8 cellular contexts compared by ENCODE assay signal in genomic region chr11:72079776-72080325, GRCh38. TPM values are rescaled to one million over a fixed set of nuclear protein-coding genes. Genes with fewer than 3 reads are reported as not detected.
DNase-seq lines count a peak whose midpoint lies in the region; ATAC-seq and TF ChIP-seq lines count a peak whose summit lies in the region.

No MANE protein-coding gene starts in this region.

- no peaks in the 10 kb centered on the region for H3K9me3 Mint-ChIP-seq in activated CD4-positive, alpha-beta T cell treated with anti-CD3 and anti-CD28 coated beads, Interleukin-2, amount 10 ng/mL, durations not matched to agents 7 days and 5 days
- no peaks in the 10 kb centered on the region for H3K9me3 Mint-ChIP-seq in nephron

- H3K27ac Mint-ChIP-seq in activated CD4-positive, alpha-beta T cell treated with anti-CD3 and anti-CD28 coated beads, Interleukin-2, amount 10 ng/mL, durations not matched to agents 7 days and 5 days, result peak overlapping the region; percentile 96
- H3K27ac Mint-ChIP-seq in nephron, result peak overlapping the region; percentile 93 to 98 (median 95)

- CTCF ChIA-PET in activated CD4-positive, alpha-beta T cell treated with anti-CD3 and anti-CD28 coated beads, Interleukin-2, amount 10 ng/mL, durations not matched to agents 7 days and 5 days (lab: Charles Lee), result interaction anchor here (1.0 to 1.9 kb wide), 3 partner anchors 10 to 55 kb away, joined by 3 to 6 read pairs (median 5); no protein-coding TSS in a partner anchor

- peak; percentile 22 for DNase-seq in activated CD4-positive, alpha-beta T cell treated with anti-CD3 and anti-CD28 coated beads, Interleukin-2, amount 10 ng/mL, durations not matched to agents 7 days and 5 days
- DNase-seq in activated CD4-positive, alpha-beta T cell treated with anti-CD3 and anti-CD28 coated beads, Interleukin-2, amount 50 U/mL, for 4 hours, result no peak
- DNase-seq in SK-N-MC (ENCODE audit: low read depth, low spot score) (no peak), epithelial cell of prostate (ENCODE audit: low read depth, low spot score) (no peak), NAMALWA (ENCODE audit: low spot score) (no peak)

- H3K27ac ChIP-seq in SK-N-MC (peak overlapping the region; percentile 63), epithelial cell of prostate (peak overlapping the region; percentile 81)

- H3K4me3 Mint-ChIP-seq in activated CD4-positive, alpha-beta T cell treated with anti-CD3 and anti-CD28 coated beads, Interleukin-2, amount 10 ng/mL, durations not matched to agents 7 days and 5 days, result peak overlapping the region; percentile 90
- peak overlapping the region; percentile 87 to 95 (median 93) for H3K4me3 Mint-ChIP-seq in nephron

- peaks cover 59% of the 10 kb centered on the region for H3K4me1 Mint-ChIP-seq in activated CD4-positive, alpha-beta T cell treated with anti-CD3 and anti-CD28 coated beads, Interleukin-2, amount 10 ng/mL, durations not matched to agents 7 days and 5 days
- H3K4me1 Mint-ChIP-seq in nephron, result peaks cover 27% of the 10 kb centered on the region

- TF ChIP-seq CTCF in nephron (IDR thresholded peaks at IDR 0.05; ENCODE audit: unreplicated experiment in 3 of 3), result no peak

- POLR2A ChIA-PET in activated CD4-positive, alpha-beta T cell treated with anti-CD3 and anti-CD28 coated beads, Interleukin-2, amount 10 ng/mL, durations not matched to agents 7 days and 5 days (lab: Charles Lee), result no interaction called here

- H3K9ac ChIP-seq in SK-N-MC (ENCODE audit: insufficient read length), result peak overlapping the region; percentile 79

- ATAC-seq in GM21825 (IDR thresholded peaks at IDR 0.05; ENCODE audit: unreplicated experiment) (no peak), HG02981 (IDR thresholded peaks at IDR 0.05; ENCODE audit: unreplicated experiment) (no peak)

- H3K9me3 ChIP-seq in SK-N-MC (ENCODE audit: low read depth, low read length), result no peaks in the 10 kb centered on the region

- no peaks in the 10 kb centered on the region for H3K27me3 Mint-ChIP-seq in activated CD4-positive, alpha-beta T cell treated with anti-CD3 and anti-CD28 coated beads, Interleukin-2, amount 10 ng/mL, durations not matched to agents 7 days and 5 days
- no peaks in the 10 kb centered on the region for H3K27me3 Mint-ChIP-seq in nephron (ENCODE audit: low read depth)

- H3K4me3 ChIP-seq in SK-N-MC, result peak overlapping the region; percentile 91

- H3K36me3 Mint-ChIP-seq in activated CD4-positive, alpha-beta T cell treated with anti-CD3 and anti-CD28 coated beads, Interleukin-2, amount 10 ng/mL, durations not matched to agents 7 days and 5 days (ENCODE audit: low read depth), result peaks cover 10% of the 10 kb centered on the region
- peaks cover 6% of the 10 kb centered on the region for H3K36me3 Mint-ChIP-seq in nephron (ENCODE audit: low read depth)

- peaks cover 13% of the 10 kb centered on the region for H3K36me3 ChIP-seq in SK-N-MC (ENCODE audit: insufficient read depth, low read length)

RNA-seq across cellular contexts. Expression of gene NUMA1, which starts 0.5 kb away (rescaled TPM):
- 100 to 1,000 TPM; 217 to 227 TPM for total RNA-seq in activated CD4-positive, alpha-beta T cell treated with anti-CD3 and anti-CD28 coated beads, Interleukin-2, amount 10 ng/mL, durations not matched to agents 7 days and 5 days

RNA-seq across cellular contexts. Expression of gene LRRC51, which starts 0.8 kb away (rescaled TPM):
- total RNA-seq in activated CD4-positive, alpha-beta T cell treated with anti-CD3 and anti-CD28 coated beads, Interleukin-2, amount 10 ng/mL, durations not matched to agents 7 days and 5 days, result 1 to 10 TPM; 9.3 to 9.5 TPM

RNA-seq across cellular contexts. Expression of gene LAMTOR1, which starts 23.2 kb away (rescaled TPM):
- 10 to 100 TPM; 68.1 to 70.4 TPM for total RNA-seq in activated CD4-positive, alpha-beta T cell treated with anti-CD3 and anti-CD28 coated beads, Interleukin-2, amount 10 ng/mL, durations not matched to agents 7 days and 5 days

RNA-seq across cellular contexts. Expression of gene TOMT, which starts 25.9 kb away (rescaled TPM):
- total RNA-seq in activated CD4-positive, alpha-beta T cell treated with anti-CD3 and anti-CD28 coated beads, Interleukin-2, amount 10 ng/mL, durations not matched to agents 7 days and 5 days, result not detected

RNA-seq across cellular contexts. Expression of gene ANAPC15, which starts 32.6 kb away (rescaled TPM):
- 10 to 100 TPM; 74.5 to 79.6 TPM for total RNA-seq in activated CD4-positive, alpha-beta T cell treated with anti-CD3 and anti-CD28 coated beads, Interleukin-2, amount 10 ng/mL, durations not matched to agents 7 days and 5 days
